1 cellular context compared by ENCODE assay signal in the genomic region with DNA sequence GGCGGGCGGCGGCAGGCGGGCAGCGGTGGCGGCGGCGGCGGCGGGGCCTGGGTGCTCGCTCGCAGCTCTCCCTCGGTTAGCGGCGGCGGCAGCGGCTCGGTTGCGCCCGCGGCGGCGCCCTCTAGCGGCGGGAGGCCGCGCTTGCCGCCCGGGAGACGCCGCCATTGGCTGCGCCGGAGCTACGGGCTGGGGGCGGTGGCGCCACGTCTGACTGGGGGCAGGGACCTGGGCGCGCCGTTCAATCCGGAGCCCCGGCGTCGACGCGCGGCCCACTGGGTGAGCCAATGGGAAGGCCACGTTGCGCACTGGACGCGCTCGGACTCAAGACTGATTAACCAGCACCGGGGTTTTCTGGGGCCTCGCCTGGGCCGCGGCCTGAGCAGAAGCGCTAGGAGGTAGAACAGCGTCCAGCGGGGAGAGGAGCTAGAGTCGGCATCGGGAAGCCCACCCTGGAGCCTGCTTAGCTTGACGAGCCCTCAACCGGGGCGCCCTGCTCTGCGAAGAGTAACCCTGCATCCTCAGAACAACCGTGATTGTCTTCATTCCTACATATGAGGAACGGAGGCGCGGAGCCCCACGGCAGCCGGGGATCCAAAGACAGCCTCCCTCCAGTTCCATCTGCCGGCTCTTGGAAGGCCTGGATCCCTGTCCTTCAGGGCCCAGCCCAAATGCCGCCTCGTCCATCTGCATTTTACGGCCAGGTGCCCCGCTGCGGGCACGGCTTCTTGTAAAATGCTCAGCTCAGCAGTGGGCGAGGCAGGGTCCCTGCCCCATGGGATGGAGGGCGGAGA.
TF ChIP-seq lines count a peak whose summit lies in the region.

A gene with protein sequence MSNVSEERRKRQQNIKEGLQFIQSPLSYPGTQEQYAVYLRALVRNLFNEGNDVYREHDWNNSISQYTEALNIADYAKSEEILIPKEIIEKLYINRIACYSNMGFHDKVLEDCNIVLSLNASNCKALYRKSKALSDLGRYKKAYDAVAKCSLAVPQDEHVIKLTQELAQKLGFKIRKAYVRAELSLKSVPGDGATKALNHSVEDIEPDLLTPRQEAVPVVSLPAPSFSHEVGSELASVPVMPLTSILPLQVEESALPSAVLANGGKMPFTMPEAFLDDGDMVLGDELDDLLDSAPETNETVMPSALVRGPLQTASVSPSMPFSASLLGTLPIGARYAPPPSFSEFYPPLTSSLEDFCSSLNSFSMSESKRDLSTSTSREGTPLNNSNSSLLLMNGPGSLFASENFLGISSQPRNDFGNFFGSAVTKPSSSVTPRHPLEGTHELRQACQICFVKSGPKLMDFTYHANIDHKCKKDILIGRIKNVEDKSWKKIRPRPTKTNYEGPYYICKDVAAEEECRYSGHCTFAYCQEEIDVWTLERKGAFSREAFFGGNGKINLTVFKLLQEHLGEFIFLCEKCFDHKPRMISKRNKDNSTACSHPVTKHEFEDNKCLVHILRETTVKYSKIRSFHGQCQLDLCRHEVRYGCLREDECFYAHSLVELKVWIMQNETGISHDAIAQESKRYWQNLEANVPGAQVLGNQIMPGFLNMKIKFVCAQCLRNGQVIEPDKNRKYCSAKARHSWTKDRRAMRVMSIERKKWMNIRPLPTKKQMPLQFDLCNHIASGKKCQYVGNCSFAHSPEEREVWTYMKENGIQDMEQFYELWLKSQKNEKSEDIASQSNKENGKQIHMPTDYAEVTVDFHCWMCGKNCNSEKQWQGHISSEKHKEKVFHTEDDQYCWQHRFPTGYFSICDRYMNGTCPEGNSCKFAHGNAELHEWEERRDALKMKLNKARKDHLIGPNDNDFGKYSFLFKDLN (minus strand): TSS at position 93 of the 791 bp plus-strand sequence. CDS start 14,904 bp downstream, outside the sequence.

TF ChIP-seq in GM12878, 131 proteins besides CTCF, POLR2A, EP300 and RAD21 (continued from another document and continues in another):
- 0 out of 2 replicates have a peak, but pooled peaks have one; percentile 2 for TF ChIP-seq ZNF24 (IDR thresholded peaks at IDR 0.05)
- TF ChIP-seq, protein P1, sequence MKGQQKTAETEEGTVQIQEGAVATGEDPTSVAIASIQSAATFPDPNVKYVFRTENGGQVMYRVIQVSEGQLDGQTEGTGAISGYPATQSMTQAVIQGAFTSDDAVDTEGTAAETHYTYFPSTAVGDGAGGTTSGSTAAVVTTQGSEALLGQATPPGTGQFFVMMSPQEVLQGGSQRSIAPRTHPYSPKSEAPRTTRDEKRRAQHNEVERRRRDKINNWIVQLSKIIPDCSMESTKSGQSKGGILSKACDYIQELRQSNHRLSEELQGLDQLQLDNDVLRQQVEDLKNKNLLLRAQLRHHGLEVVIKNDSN (IDR thresholded peaks at IDR 0.05; ENCODE audit: borderline replicate concordance, extremely low read length, insufficient read depth, low read depth, low read length), result no peak
- TF ChIP-seq NBN (IDR thresholded peaks at IDR 0.05), result peak; percentile 62
- TF ChIP-seq, protein P2, sequence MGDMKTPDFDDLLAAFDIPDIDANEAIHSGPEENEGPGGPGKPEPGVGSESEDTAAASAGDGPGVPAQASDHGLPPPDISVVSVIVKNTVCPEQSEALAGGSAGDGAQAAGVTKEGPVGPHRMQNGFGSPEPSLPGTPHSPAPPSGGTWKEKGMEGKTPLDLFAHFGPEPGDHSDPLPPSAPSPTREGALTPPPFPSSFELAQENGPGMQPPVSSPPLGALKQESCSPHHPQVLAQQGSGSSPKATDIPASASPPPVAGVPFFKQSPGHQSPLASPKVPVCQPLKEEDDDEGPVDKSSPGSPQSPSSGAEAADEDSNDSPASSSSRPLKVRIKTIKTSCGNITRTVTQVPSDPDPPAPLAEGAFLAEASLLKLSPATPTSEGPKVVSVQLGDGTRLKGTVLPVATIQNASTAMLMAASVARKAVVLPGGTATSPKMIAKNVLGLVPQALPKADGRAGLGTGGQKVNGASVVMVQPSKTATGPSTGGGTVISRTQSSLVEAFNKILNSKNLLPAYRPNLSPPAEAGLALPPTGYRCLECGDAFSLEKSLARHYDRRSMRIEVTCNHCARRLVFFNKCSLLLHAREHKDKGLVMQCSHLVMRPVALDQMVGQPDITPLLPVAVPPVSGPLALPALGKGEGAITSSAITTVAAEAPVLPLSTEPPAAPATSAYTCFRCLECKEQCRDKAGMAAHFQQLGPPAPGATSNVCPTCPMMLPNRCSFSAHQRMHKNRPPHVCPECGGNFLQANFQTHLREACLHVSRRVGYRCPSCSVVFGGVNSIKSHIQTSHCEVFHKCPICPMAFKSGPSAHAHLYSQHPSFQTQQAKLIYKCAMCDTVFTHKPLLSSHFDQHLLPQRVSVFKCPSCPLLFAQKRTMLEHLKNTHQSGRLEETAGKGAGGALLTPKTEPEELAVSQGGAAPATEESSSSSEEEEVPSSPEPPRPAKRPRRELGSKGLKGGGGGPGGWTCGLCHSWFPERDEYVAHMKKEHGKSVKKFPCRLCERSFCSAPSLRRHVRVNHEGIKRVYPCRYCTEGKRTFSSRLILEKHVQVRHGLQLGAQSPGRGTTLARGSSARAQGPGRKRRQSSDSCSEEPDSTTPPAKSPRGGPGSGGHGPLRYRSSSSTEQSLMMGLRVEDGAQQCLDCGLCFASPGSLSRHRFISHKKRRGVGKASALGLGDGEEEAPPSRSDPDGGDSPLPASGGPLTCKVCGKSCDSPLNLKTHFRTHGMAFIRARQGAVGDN (IDR thresholded peaks at IDR 0.05), result peak; percentile 90
- TF ChIP-seq BACH1 (IDR thresholded peaks at IDR 0.05; ENCODE audit: borderline replicate concordance), result peak; percentile 84
- 0 out of 4 replicates have a peak, but pooled peaks of 1 of the 2 experiments have one; percentile 13 for TF ChIP-seq ETV6 (conservative IDR thresholded peaks at IDR 0.05 in 1 of 2, IDR thresholded peaks at IDR 0.05 in 1 of 2; ENCODE audit: borderline replicate concordance in 1 of 2, low read depth in 1 of 2)
- TF ChIP-seq FOXM1 (IDR thresholded peaks at IDR 0.05; ENCODE audit: low read depth, low read length), result no peak; the same call in 1 of the 2 replicates
- TF ChIP-seq NR2C1 (IDR thresholded peaks at IDR 0.05), result peak; percentile 41
- TF ChIP-seq EZH2 (IDR thresholded peaks at IDR 0.05; ENCODE audit: borderline replicate concordance, control insufficient read depth, low read depth, low read length), result no peak
- TF ChIP-seq, protein P3, sequence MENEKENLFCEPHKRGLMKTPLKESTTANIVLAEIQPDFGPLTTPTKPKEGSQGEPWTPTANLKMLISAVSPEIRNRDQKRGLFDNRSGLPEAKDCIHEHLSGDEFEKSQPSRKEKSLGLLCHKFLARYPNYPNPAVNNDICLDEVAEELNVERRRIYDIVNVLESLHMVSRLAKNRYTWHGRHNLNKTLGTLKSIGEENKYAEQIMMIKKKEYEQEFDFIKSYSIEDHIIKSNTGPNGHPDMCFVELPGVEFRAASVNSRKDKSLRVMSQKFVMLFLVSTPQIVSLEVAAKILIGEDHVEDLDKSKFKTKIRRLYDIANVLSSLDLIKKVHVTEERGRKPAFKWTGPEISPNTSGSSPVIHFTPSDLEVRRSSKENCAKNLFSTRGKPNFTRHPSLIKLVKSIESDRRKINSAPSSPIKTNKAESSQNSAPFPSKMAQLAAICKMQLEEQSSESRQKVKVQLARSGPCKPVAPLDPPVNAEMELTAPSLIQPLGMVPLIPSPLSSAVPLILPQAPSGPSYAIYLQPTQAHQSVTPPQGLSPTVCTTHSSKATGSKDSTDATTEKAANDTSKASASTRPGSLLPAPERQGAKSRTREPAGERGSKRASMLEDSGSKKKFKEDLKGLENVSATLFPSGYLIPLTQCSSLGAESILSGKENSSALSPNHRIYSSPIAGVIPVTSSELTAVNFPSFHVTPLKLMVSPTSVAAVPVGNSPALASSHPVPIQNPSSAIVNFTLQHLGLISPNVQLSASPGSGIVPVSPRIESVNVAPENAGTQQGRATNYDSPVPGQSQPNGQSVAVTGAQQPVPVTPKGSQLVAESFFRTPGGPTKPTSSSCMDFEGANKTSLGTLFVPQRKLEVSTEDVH (IDR thresholded peaks at IDR 0.05; ENCODE audit: low read depth, partially characterized antibody), result no peak
- TF ChIP-seq SPI1 (IDR thresholded peaks at IDR 0.05; ENCODE audit: borderline replicate concordance, insufficient read depth, low read depth, low read length), result no peak
- no peak for TF ChIP-seq KAT2A (conservative IDR thresholded peaks at IDR 0.05; ENCODE audit: control insufficient read depth, low read depth, low read length)
- TF ChIP-seq, protein P4, sequence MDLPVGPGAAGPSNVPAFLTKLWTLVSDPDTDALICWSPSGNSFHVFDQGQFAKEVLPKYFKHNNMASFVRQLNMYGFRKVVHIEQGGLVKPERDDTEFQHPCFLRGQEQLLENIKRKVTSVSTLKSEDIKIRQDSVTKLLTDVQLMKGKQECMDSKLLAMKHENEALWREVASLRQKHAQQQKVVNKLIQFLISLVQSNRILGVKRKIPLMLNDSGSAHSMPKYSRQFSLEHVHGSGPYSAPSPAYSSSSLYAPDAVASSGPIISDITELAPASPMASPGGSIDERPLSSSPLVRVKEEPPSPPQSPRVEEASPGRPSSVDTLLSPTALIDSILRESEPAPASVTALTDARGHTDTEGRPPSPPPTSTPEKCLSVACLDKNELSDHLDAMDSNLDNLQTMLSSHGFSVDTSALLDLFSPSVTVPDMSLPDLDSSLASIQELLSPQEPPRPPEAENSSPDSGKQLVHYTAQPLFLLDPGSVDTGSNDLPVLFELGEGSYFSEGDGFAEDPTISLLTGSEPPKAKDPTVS (IDR thresholded peaks at IDR 0.05; ENCODE audit: low read depth, low read length), result no peak
- TF ChIP-seq, protein P5, sequence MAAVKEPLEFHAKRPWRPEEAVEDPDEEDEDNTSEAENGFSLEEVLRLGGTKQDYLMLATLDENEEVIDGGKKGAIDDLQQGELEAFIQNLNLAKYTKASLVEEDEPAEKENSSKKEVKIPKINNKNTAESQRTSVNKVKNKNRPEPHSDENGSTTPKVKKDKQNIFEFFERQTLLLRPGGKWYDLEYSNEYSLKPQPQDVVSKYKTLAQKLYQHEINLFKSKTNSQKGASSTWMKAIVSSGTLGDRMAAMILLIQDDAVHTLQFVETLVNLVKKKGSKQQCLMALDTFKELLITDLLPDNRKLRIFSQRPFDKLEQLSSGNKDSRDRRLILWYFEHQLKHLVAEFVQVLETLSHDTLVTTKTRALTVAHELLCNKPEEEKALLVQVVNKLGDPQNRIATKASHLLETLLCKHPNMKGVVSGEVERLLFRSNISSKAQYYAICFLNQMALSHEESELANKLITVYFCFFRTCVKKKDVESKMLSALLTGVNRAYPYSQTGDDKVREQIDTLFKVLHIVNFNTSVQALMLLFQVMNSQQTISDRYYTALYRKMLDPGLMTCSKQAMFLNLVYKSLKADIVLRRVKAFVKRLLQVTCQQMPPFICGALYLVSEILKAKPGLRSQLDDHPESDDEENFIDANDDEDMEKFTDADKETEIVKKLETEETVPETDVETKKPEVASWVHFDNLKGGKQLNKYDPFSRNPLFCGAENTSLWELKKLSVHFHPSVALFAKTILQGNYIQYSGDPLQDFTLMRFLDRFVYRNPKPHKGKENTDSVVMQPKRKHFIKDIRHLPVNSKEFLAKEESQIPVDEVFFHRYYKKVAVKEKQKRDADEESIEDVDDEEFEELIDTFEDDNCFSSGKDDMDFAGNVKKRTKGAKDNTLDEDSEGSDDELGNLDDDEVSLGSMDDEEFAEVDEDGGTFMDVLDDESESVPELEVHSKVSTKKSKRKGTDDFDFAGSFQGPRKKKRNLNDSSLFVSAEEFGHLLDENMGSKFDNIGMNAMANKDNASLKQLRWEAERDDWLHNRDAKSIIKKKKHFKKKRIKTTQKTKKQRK (IDR thresholded peaks at IDR 0.05; ENCODE audit: low read depth, low read length), result no peak
- TF ChIP-seq, protein P6, sequence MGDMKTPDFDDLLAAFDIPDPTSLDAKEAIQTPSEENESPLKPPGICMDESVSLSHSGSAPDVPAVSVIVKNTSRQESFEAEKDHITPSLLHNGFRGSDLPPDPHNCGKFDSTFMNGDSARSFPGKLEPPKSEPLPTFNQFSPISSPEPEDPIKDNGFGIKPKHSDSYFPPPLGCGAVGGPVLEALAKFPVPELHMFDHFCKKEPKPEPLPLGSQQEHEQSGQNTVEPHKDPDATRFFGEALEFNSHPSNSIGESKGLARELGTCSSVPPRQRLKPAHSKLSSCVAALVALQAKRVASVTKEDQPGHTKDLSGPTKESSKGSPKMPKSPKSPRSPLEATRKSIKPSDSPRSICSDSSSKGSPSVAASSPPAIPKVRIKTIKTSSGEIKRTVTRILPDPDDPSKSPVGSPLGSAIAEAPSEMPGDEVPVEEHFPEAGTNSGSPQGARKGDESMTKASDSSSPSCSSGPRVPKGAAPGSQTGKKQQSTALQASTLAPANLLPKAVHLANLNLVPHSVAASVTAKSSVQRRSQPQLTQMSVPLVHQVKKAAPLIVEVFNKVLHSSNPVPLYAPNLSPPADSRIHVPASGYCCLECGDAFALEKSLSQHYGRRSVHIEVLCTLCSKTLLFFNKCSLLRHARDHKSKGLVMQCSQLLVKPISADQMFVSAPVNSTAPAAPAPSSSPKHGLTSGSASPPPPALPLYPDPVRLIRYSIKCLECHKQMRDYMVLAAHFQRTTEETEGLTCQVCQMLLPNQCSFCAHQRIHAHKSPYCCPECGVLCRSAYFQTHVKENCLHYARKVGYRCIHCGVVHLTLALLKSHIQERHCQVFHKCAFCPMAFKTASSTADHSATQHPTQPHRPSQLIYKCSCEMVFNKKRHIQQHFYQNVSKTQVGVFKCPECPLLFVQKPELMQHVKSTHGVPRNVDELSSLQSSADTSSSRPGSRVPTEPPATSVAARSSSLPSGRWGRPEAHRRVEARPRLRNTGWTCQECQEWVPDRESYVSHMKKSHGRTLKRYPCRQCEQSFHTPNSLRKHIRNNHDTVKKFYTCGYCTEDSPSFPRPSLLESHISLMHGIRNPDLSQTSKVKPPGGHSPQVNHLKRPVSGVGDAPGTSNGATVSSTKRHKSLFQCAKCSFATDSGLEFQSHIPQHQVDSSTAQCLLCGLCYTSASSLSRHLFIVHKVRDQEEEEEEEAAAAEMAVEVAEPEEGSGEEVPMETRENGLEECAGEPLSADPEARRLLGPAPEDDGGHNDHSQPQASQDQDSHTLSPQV (IDR thresholded peaks at IDR 0.05), result peak; percentile 81; the same call in 1 of the 2 replicates
- no peak for TF ChIP-seq RCOR1 (conservative IDR thresholded peaks at IDR 0.05; ENCODE audit: low read depth, low read length)
- 0 out of 2 replicates have a peak, but pooled peaks have one; percentile 28 for TF ChIP-seq NRF1 (conservative IDR thresholded peaks at IDR 0.05; ENCODE audit: low read depth, low read length)
- peak; percentile 77; the same call in 1 of the 2 replicates for TF ChIP-seq CREM (IDR thresholded peaks at IDR 0.05; ENCODE audit: low read depth)
- no peak for TF ChIP-seq MYB (IDR thresholded peaks at IDR 0.05; ENCODE audit: borderline replicate concordance, low read depth, low read length)
- TF ChIP-seq YBX1 (IDR thresholded peaks at IDR 0.05), result no peak
- TF ChIP-seq, protein P7, sequence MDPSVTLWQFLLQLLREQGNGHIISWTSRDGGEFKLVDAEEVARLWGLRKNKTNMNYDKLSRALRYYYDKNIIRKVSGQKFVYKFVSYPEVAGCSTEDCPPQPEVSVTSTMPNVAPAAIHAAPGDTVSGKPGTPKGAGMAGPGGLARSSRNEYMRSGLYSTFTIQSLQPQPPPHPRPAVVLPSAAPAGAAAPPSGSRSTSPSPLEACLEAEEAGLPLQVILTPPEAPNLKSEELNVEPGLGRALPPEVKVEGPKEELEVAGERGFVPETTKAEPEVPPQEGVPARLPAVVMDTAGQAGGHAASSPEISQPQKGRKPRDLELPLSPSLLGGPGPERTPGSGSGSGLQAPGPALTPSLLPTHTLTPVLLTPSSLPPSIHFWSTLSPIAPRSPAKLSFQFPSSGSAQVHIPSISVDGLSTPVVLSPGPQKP (IDR thresholded peaks at IDR 0.05; ENCODE audit: low read depth, low read length), result no peak
- no peak for TF ChIP-seq ZNF384 (IDR thresholded peaks at IDR 0.05; ENCODE audit: borderline replicate concordance, low read depth, low read length)
